ENCODE assay signal across 21 cellular contexts in genomic region chr20:20085812-20086211, GRCh38. TPM values are rescaled to one million over a fixed set of nuclear protein-coding genes. Genes with fewer than 3 reads are reported as not detected.
DNase-seq lines count a peak whose midpoint lies in the region; ATAC-seq and TF ChIP-seq lines count a peak whose summit lies in the region.
"Had no signal": no experiment of that assay in that cellular context is flagged by ENCODE, and none has a peak within 500 bp of the region (broad histone marks: within the 10 kb centered on the region; RNA-seq: fewer than 3 reads in every experiment).

No MANE protein-coding gene starts in this region.

- no peak for DNase-seq in Right ventricle myocardium superior
- DNase-seq in right atrium auricular region (ENCODE audit: low spot score) = no peak
- DNase-seq in foreskin keratinocyte = peak; percentile 50 to 59
- peak in 1 of 2 donors; percentile 67 for DNase-seq in psoas muscle
- no peak for DNase-seq in SW480 (ENCODE audit: low spot score)
- DNase-seq in NCI-H187 (lab: John Stamatoyannopoulos, UW) = no peak
- DNase-seq in NCI-H345 (lab: John Stamatoyannopoulos, UW) = no peak
- DNase-seq: activated naive CD8-positive, alpha-beta T cell treated with anti-CD3 and anti-CD28 coated beads for 36 hours; endodermal cell; immature natural killer cell; NCI-H1092 treated with DMSO at 0.1 percent for 48 hours; NCI-H2107; NCI-H524; stimulated activated CD4-positive, alpha-beta T cell treated with anti-CD3 and anti-CD28 coated beads, Interleukin-2, amount 100 ng/mL, for 48 hours; stimulated activated naive B cell treated with anti-CD40 and anti-IgM and Interleukin-4, amounts not matched to agents 10 μg/mL and 1 μg/mL and 100 μg/mL, for 72 hours; T-helper 9 cell; trophoblast cell had no signal

- no peaks in the 10 kb centered on the region for H3K4me1 ChIP-seq in right atrium auricular region
- H3K4me1 ChIP-seq in foreskin keratinocyte = no peaks in the 10 kb centered on the region
- H3K4me1 ChIP-seq in psoas muscle = peaks cover 32% of the 10 kb centered on the region

- no peaks in the 10 kb centered on the region for H3K36me3 ChIP-seq in right atrium auricular region
- no peaks in the 10 kb centered on the region for H3K36me3 ChIP-seq in psoas muscle (ENCODE audit: insufficient read depth in 1 of 2, low read depth in 1 of 2)

- H3K27me3 ChIP-seq in right atrium auricular region (peaks cover 0 to 7% of the 10 kb centered on the region in 2 donors), foreskin keratinocyte (peaks cover 16% of the 10 kb centered on the region), psoas muscle (ENCODE audit: insufficient read depth in 3 of 3, low read length in 2 of 3) (no peaks in the 10 kb centered on the region)

- TF ChIP-seq CTCF in right atrium auricular region (IDR thresholded peaks at IDR 0.05) = no peak
- TF ChIP-seq CTCF in foreskin keratinocyte (conservative IDR thresholded peaks at IDR 0.05) = no peak
- no peak for TF ChIP-seq CTCF in psoas muscle (IDR thresholded peaks at IDR 0.05)

- H3K4me3 ChIP-seq in right atrium auricular region (no peak overlapping the region), psoas muscle (peak overlapping the region; percentile 60)

- peak; percentile 79 for ATAC-seq in Right ventricle myocardium superior (ENCODE audit: poor library complexity)
- ATAC-seq in foreskin keratinocyte = peak; percentile 59
- peak; percentile 69 to 79 (median 79) for ATAC-seq in psoas muscle
- no peak for ATAC-seq in HG03280 (IDR thresholded peaks at IDR 0.05; ENCODE audit: unreplicated experiment)
- ATAC-seq: stimulated activated naive B cell treated with anti-CD40 and anti-IgM and Interleukin-4, amounts not matched to agents 10 μg/mL and 1 μg/mL and 100 μg/mL, for 72 hours; WTC11 had no signal

- H3K9me3 ChIP-seq in right atrium auricular region = no peaks in the 10 kb centered on the region
- no peaks in the 10 kb centered on the region for H3K9me3 ChIP-seq in psoas muscle

- peak overlapping the region in 1 of 2 donors; percentile 40 for H3K27ac ChIP-seq in right atrium auricular region
- H3K27ac ChIP-seq in foreskin keratinocyte = no peak overlapping the region
- peak overlapping the region; percentile 94 for H3K27ac ChIP-seq in psoas muscle

- intact Hi-C loops in Right ventricle myocardium superior (cut with DNase I) = loop anchor here (5.0 kb wide), 1 partner anchor 131 kb away; no protein-coding TSS in a partner anchor
- intact Hi-C loops in psoas muscle (cut with DNase I) = loop anchor here in 1 of 2 donors (5.0 kb wide), 1 partner anchor 51 kb away; no protein-coding TSS in a partner anchor

- WGBS in psoas muscle, 3 donors = 10 to 15% (median 12%) methylated on average over 2 of the region's 2 CpGs

RNA-seq across cellular contexts. Expression of gene CFAP61, which starts 33.5 kb away (rescaled TPM):
- total RNA-seq in Right ventricle myocardium superior (36.9 TPM), right atrium auricular region (1 to 10 TPM; 1.0 to 1.9 TPM), foreskin keratinocyte (not detected in 2 replicates), psoas muscle (10 to 100 TPM; 23.2 to 59.4 (median 38.8) TPM)
- polyA plus RNA-seq in foreskin keratinocyte (0.03 TPM in 1 of 2 replicates, not detected in the other), psoas muscle (10 to 100 TPM in 2 of 3 donors, 1 to 10 TPM in 1; 8.3 to 32.3 (median 10.9) TPM)
- total RNA-seq: activated naive CD8-positive, alpha-beta T cell treated with anti-CD3 and anti-CD28 coated beads for 36 hours; activated T-helper 2 cell treated with anti-CD3 and anti-CD28 coated beads, Interferon-gamma antibody, Interleukin-2, Interleukin-4, amounts not matched to agents 10 μg/mL and 5 μg/mL and 100 μg/mL, durations not matched to agents 14 hours and 24 hours and 36 hours; pulmonary artery endothelial cell had no signal

RNA-seq across cellular contexts. Expression of gene CRNKL1, which starts 33.5 kb away (rescaled TPM):
- total RNA-seq in Right ventricle myocardium superior = 15.8 TPM
- total RNA-seq in right atrium auricular region = 10 to 100 TPM; 12.5 to 14.9 TPM
- total RNA-seq in foreskin keratinocyte = 19.6 and 22.9 TPM in 2 replicates
- polyA plus RNA-seq in foreskin keratinocyte = 18.6 and 20.9 TPM in 2 replicates
- total RNA-seq in psoas muscle = 10 to 100 TPM; 20.1 to 30.6 (median 24.2) TPM
- 10 to 100 TPM; 20.3 to 28.8 (median 23.2) TPM for polyA plus RNA-seq in psoas muscle

Comparison
In these comparisons a context has a peak if more than half of its experiments do, and no peak if none do; other contexts are left out.
1. RNA of gene CFAP61, which starts 33.5 kb away (total RNA-seq): 23.2 to 59.4 TPM in psoas muscle and 36.9 TPM in Right ventricle myocardium superior (single experiment); 1.0 to 1.9 TPM in right atrium auricular region and not detected in foreskin keratinocyte; every median in the first group is over 4 times any median in the second.
2. DNase-seq: peak in foreskin keratinocyte (2 of 2); none in Right ventricle myocardium superior (single experiment), right atrium auricular region (single experiment), SW480 (single experiment), NCI-H187 (0 of 2) and NCI-H345 (single experiment).